32 cellular contexts compared by ENCODE assay signal in the genomic region with DNA sequence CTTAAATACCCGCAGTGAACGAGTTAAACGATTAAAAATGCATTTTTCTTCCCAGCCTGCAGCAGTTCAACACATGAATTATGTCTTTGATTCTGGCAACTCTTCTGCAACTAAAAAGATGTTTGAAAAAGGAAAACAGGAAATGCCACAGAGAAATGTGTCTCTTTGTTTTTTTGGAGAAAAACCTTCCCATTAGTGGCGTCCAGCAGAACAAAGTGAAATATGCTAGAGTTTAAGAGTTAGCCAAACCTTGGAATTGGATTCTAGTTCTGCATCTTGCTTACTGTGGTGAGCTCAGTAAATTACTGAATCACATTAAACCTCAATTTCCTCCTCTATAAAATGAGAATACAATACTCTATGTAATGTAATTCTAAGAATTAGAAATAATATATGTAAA.
"Had no signal": no experiment of that assay in that cellular context is flagged by ENCODE, and none has a peak within 500 bp of the region (broad histone marks: within the 10 kb centered on the region; RNA-seq: fewer than 3 reads in every experiment).

No MANE protein-coding gene starts in this region.

- H3K4me1 ChIP-seq: body of pancreas had no signal

- H3K27ac Mint-ChIP-seq: activated CD4-positive, alpha-beta memory T cell treated with anti-CD3 and anti-CD28 coated beads, Interleukin-2, amount 10 ng/mL, durations not matched to agents 7 days and 5 days; activated CD4-positive, alpha-beta T cell treated with anti-CD3 and anti-CD28 coated beads, Interleukin-2, amount 10 ng/mL, durations not matched to agents 7 days and 5 days; activated naive CD4-positive, alpha-beta T cell treated with anti-CD3 and anti-CD28 coated beads for 36 hours; activated naive CD4-positive, alpha-beta T cell treated with anti-CD3 and anti-CD28 coated beads, Interleukin-2, amount 50 U/mL, for 24 hours; activated naive CD8-positive, alpha-beta T cell treated with anti-CD3 and anti-CD28 coated beads for 36 hours; activated naive CD8-positive, alpha-beta T cell treated with anti-CD3 and anti-CD28 coated beads, Interleukin-2, amount 50 U/mL, for 24 hours; activated T-helper 2 cell treated with anti-CD3 and anti-CD28 coated beads, Interferon-gamma antibody, Interleukin-2, Interleukin-4, amounts not matched to agents 10 μg/mL and 5 μg/mL and 100 μg/mL, durations not matched to agents 14 hours and 24 hours and 36 hours; effector memory CD8-positive, alpha-beta T cell had no signal

- H3K9me3 ChIP-seq: adrenal gland, body of pancreas, esophagus squamous epithelium, heart right ventricle had no signal

- ATAC-seq: activated naive CD8-positive, alpha-beta T cell treated with anti-CD3 and anti-CD28 coated beads, Interleukin-2, amount 50 U/mL, for 24 hours; activated T-cell treated with anti-CD3 and anti-CD28 coated beads, Interleukin-2, amount 50 U/mL, for 4 hours; body of pancreas; effector memory CD8-positive, alpha-beta T cell; heart right ventricle had no signal

- H3K4me3 Mint-ChIP-seq: activated CD4-positive, alpha-beta memory T cell treated with anti-CD3 and anti-CD28 coated beads, Interleukin-2, amount 10 ng/mL, durations not matched to agents 7 days and 5 days; activated CD4-positive, alpha-beta T cell treated with anti-CD3 and anti-CD28 coated beads, Interleukin-2, amount 10 ng/mL, durations not matched to agents 7 days and 5 days; activated naive CD4-positive, alpha-beta T cell treated with anti-CD3 and anti-CD28 coated beads for 36 hours; activated naive CD4-positive, alpha-beta T cell treated with anti-CD3 and anti-CD28 coated beads, Interleukin-2, amount 50 U/mL, for 24 hours; activated naive CD8-positive, alpha-beta T cell treated with anti-CD3 and anti-CD28 coated beads for 36 hours; activated naive CD8-positive, alpha-beta T cell treated with anti-CD3 and anti-CD28 coated beads, Interleukin-2, amount 50 U/mL, for 24 hours; activated T-cell treated with anti-CD3 and anti-CD28 coated beads, Interleukin-2, amount 50 U/mL, for 4 hours; effector memory CD8-positive, alpha-beta T cell had no signal

- DNase-seq: activated CD4-positive, alpha-beta memory T cell treated with anti-CD3 and anti-CD28 coated beads, Interleukin-2, amount 10 ng/mL, durations not matched to agents 7 days and 5 days; activated CD4-positive, alpha-beta T cell treated with anti-CD3 and anti-CD28 coated beads for 1 hour; activated CD4-positive, alpha-beta T cell treated with anti-CD3 and anti-CD28 coated beads for 4 hours; activated CD4-positive, alpha-beta T cell treated with anti-CD3 and anti-CD28 coated beads, Interleukin-2, amount 10 ng/mL, durations not matched to agents 7 days and 5 days; activated CD4-positive, alpha-beta T cell treated with anti-CD3 and anti-CD28 coated beads, Interleukin-2, amount 50 U/mL, for 4 hours; activated CD4-positive, CD25-positive, alpha-beta regulatory T cell; activated CD8-positive, alpha-beta memory T cell treated with anti-CD3 and anti-CD28 coated beads for 24 hours; activated effector memory CD4-positive, alpha-beta T cell treated with anti-CD3 and anti-CD28 coated beads, Interleukin-2, amount 50 U/mL, for 16 hours; activated naive CD4-positive, alpha-beta T cell treated with anti-CD3 and anti-CD28 coated beads for 36 hours; activated naive CD8-positive, alpha-beta T cell treated with anti-CD3 and anti-CD28 coated beads for 36 hours; activated naive CD8-positive, alpha-beta T cell treated with anti-CD3 and anti-CD28 coated beads, Interleukin-2, amount 50 U/mL, for 24 hours; activated T-cell treated with anti-CD3 and anti-CD28 coated beads, Interleukin-2, amount 50 U/mL, for 4 hours; adrenal gland; amygdala; aorta; body of pancreas; caudate nucleus; cortex of kidney; dermis blood vessel endothelial cell; effector CD4-positive, alpha-beta T cell; effector memory CD8-positive, alpha-beta T cell; esophagus squamous epithelium; glutamatergic neuron; heart right ventricle; T-helper 2 cell had no signal

- H3K27ac ChIP-seq: adrenal gland, body of pancreas, epithelial cell of prostate, esophagus squamous epithelium, heart right ventricle, hepatocyte had no signal

- H3K27me3 ChIP-seq: adrenal gland, body of pancreas, esophagus squamous epithelium, heart right ventricle, hepatocyte had no signal

- H3K9me3 Mint-ChIP-seq: activated CD4-positive, alpha-beta memory T cell treated with anti-CD3 and anti-CD28 coated beads, Interleukin-2, amount 10 ng/mL, durations not matched to agents 7 days and 5 days; activated CD4-positive, alpha-beta T cell treated with anti-CD3 and anti-CD28 coated beads, Interleukin-2, amount 10 ng/mL, durations not matched to agents 7 days and 5 days; activated naive CD4-positive, alpha-beta T cell treated with anti-CD3 and anti-CD28 coated beads for 36 hours; activated naive CD4-positive, alpha-beta T cell treated with anti-CD3 and anti-CD28 coated beads, Interleukin-2, amount 50 U/mL, for 24 hours; activated naive CD8-positive, alpha-beta T cell treated with anti-CD3 and anti-CD28 coated beads for 36 hours; activated T-cell treated with anti-CD3 and anti-CD28 coated beads, Interleukin-2, amount 50 U/mL, for 4 hours; activated T-helper 2 cell treated with anti-CD3 and anti-CD28 coated beads, Interferon-gamma antibody, Interleukin-2, Interleukin-4, amounts not matched to agents 10 μg/mL and 5 μg/mL and 100 μg/mL, durations not matched to agents 14 hours and 24 hours and 36 hours had no signal

- H3K27me3 Mint-ChIP-seq: activated CD4-positive, alpha-beta memory T cell treated with anti-CD3 and anti-CD28 coated beads, Interleukin-2, amount 10 ng/mL, durations not matched to agents 7 days and 5 days; activated CD4-positive, alpha-beta T cell treated with anti-CD3 and anti-CD28 coated beads, Interleukin-2, amount 10 ng/mL, durations not matched to agents 7 days and 5 days; activated naive CD4-positive, alpha-beta T cell treated with anti-CD3 and anti-CD28 coated beads, Interleukin-2, amount 50 U/mL, for 24 hours; activated naive CD8-positive, alpha-beta T cell treated with anti-CD3 and anti-CD28 coated beads for 36 hours; effector memory CD8-positive, alpha-beta T cell had no signal

- H3K4me2 ChIP-seq: hepatocyte had no signal

- H3K4me1 Mint-ChIP-seq: activated CD4-positive, alpha-beta memory T cell treated with anti-CD3 and anti-CD28 coated beads, Interleukin-2, amount 10 ng/mL, durations not matched to agents 7 days and 5 days; activated CD4-positive, alpha-beta T cell treated with anti-CD3 and anti-CD28 coated beads, Interleukin-2, amount 10 ng/mL, durations not matched to agents 7 days and 5 days; activated naive CD4-positive, alpha-beta T cell treated with anti-CD3 and anti-CD28 coated beads, Interleukin-2, amount 50 U/mL, for 24 hours; activated naive CD8-positive, alpha-beta T cell treated with anti-CD3 and anti-CD28 coated beads for 36 hours; activated naive CD8-positive, alpha-beta T cell treated with anti-CD3 and anti-CD28 coated beads, Interleukin-2, amount 50 U/mL, for 24 hours had no signal

- H3K4me3 ChIP-seq: adrenal gland, body of pancreas, esophagus squamous epithelium, heart right ventricle, hepatocyte had no signal

- H3K36me3 Mint-ChIP-seq: activated naive CD4-positive, alpha-beta T cell treated with anti-CD3 and anti-CD28 coated beads, Interleukin-2, amount 50 U/mL, for 24 hours; activated naive CD8-positive, alpha-beta T cell treated with anti-CD3 and anti-CD28 coated beads for 36 hours had no signal

- H2AFZ ChIP-seq: hepatocyte had no signal

- H3K79me2 ChIP-seq: hepatocyte had no signal

- FAIRE-seq: colon, endothelial cell of umbilical vein, frontal cortex had no signal

- H3K36me3 ChIP-seq: adrenal gland, esophagus squamous epithelium, heart right ventricle had no signal
